Comparison of ENCODE assay signal across 30 cellular contexts in the genomic region with DNA sequence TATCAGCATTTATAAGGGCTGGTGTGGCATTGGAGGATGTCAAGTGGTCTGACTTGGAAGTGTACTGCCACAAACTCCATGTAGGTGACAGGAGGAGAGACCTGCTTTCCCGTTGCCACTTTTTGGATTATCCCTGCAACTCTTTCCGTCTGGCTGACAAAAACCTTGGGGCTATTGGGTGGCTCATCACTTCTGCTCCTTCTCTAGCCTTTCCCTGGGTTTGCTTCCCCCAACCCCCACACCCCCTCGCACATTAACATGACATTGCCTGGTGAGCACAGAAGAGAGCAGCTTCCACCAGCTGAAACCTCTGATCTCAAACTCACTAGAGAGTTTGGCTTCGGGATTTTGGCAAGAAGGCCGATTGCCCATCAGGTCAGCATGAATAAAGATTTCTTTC. TPM values are rescaled to one million over a fixed set of nuclear protein-coding genes. Genes with fewer than 3 reads are reported as not detected.
DNase-seq lines count a peak whose midpoint lies in the region; ATAC-seq, FAIRE-seq and TF ChIP-seq lines count a peak whose summit lies in the region.
"Had no signal": no experiment of that assay in that cellular context is flagged by ENCODE, and none has a peak within 500 bp of the region (broad histone marks: within the 10 kb centered on the region; RNA-seq: fewer than 3 reads in every experiment).

No MANE protein-coding gene starts in this region.

- no peaks in the 10 kb centered on the region for H3K36me3 Mint-ChIP-seq in endodermal cell (ENCODE audit: low read depth)
- H3K36me3 Mint-ChIP-seq: CD4-positive, alpha-beta memory T cell had no signal

- H3K4me1 ChIP-seq in heart right ventricle (peaks cover 0 to 64% (median 21%) of the 10 kb centered on the region in 9 donors), endodermal cell (ENCODE audit: control insufficient read depth, insufficient read depth, low read length) (peaks cover 30% of the 10 kb centered on the region), HepG2 (ENCODE audit: insufficient read depth, low read length) (peaks cover 90% of the 10 kb centered on the region), thyroid gland (peaks cover 39 to 49% of the 10 kb centered on the region in 2 donors)
- H3K4me1 ChIP-seq: lower lobe of right lung had no signal

- in situ Hi-C loops in HepG2 (cut with HindIII; ENCODE audit: extremely low pct_ligation_motif_present, low pct_unique_long_range_greater_than_20kb): no loop called here

- H3K27me3 Mint-ChIP-seq in endodermal cell (ENCODE audit: insufficient read depth): peaks cover 10% of the 10 kb centered on the region

- H4K20me1 ChIP-seq in HepG2 (ENCODE audit: insufficient read depth, low read length): no peaks in the 10 kb centered on the region

- H3K9me3 Mint-ChIP-seq in endodermal cell: no peaks in the 10 kb centered on the region
- H3K9me3 Mint-ChIP-seq: activated T-helper 1 cell treated with anti-CD3 and anti-CD28 coated beads, Interleukin-12 subunit alpha, Interleukin-12 subunit beta, Interleukin-2, Interleukin-4 antibody, amounts not matched to agents 30 ng/mL and 10 ng/mL and 1 ng/mL, durations not matched to agents 14 hours and 24 hours and 36 hours; dendritic cell treated with granulocyte-macrophage colony-stimulating factor and Interleukin-4, amounts not matched to agents 40 ng/mL and 50 ng/mL, for 4 days; neural crest cell had no signal

- no peak overlapping the region for H3K27ac Mint-ChIP-seq in endodermal cell
- H3K27ac Mint-ChIP-seq: activated T-helper 1 cell treated with anti-CD3 and anti-CD28 coated beads, Interleukin-12 subunit alpha, Interleukin-12 subunit beta, Interleukin-2, Interleukin-4 antibody, amounts not matched to agents 30 ng/mL and 10 ng/mL and 1 ng/mL, durations not matched to agents 14 hours and 24 hours and 36 hours; CD4-positive, alpha-beta memory T cell; dendritic cell treated with granulocyte-macrophage colony-stimulating factor and Interleukin-4, amounts not matched to agents 40 ng/mL and 50 ng/mL, for 4 days had no signal

- no peak for FAIRE-seq in HepG2 (lab: Jason Lieb, UNC)
- FAIRE-seq: endothelial cell of umbilical vein, G401.6 had no signal

- POLR2A ChIA-PET in HepG2 (lab: Yijun Ruan, JAX): interaction anchor here (0.7 to 9.8 kb wide), 14 partner anchors 15 to 782 kb away, joined by 3 to 150 read pairs (median 10); partner anchors contain the start of gene PROX1

- no peak for TF ChIP-seq POLR2A in HepG2 (IDR thresholded peaks at IDR 0.05; ENCODE audit: insufficient read depth in 1 of 2, low read depth in 2 of 2, low read length in 2 of 2)
- TF ChIP-seq POLR2A in thyroid gland (IDR thresholded peaks at IDR 0.05): no peak

- peak overlapping the region in 9 of 10 donors; percentile 10 to 97 (median 89) for H3K27ac ChIP-seq in heart right ventricle
- H3K27ac ChIP-seq in endodermal cell (ENCODE audit: low read depth, low read length): no peak overlapping the region
- H3K27ac ChIP-seq in HepG2 (ENCODE audit: extremely low read length, insufficient read depth, low read length): peak overlapping the region; percentile 85
- H3K27ac ChIP-seq in thyroid gland: peak overlapping the region in 2 of 3 donors; percentile 47 to 72
- H3K27ac ChIP-seq: lower lobe of right lung had no signal

- H3K9me3 ChIP-seq in heart right ventricle (no peaks in the 10 kb centered on the region), endodermal cell (ENCODE audit: control insufficient read depth, low read length) (no peaks in the 10 kb centered on the region), HepG2 (ENCODE audit: low read length) (no peaks in the 10 kb centered on the region), thyroid gland (no peaks in the 10 kb centered on the region)
- H3K9me3 ChIP-seq: lower lobe of right lung had no signal

- intact Hi-C loops in heart right ventricle (cut with DNase I): no loop called here
- intact Hi-C loops in cardiac septum (cut with DNase I): no loop called here
- intact Hi-C loops in HepG2 (cut with micrococcal nuclease; ENCODE audit: unreplicated experiment): loop anchor here (1.0 to 2.0 kb wide), 2 partner anchors 40 to 96 kb away; partner anchors contain the start of gene PROX1
- intact Hi-C loops in thyroid gland (cut with DNase I): no loop called here

- peaks cover 36% of the 10 kb centered on the region for H3K79me2 ChIP-seq in HepG2 (ENCODE audit: insufficient read depth, low read length)

- no peaks in the 10 kb centered on the region for H3K36me3 ChIP-seq in heart right ventricle
- no peaks in the 10 kb centered on the region for H3K36me3 ChIP-seq in endodermal cell (ENCODE audit: control insufficient read depth, insufficient read depth, low read length)
- H3K36me3 ChIP-seq in HepG2 (replicated peaks in 1 of 2; ENCODE audit: control insufficient read depth in 1 of 2, insufficient read depth in 2 of 2, low read length in 2 of 2): peaks cover 10 to 66% of the 10 kb centered on the region in 2 experiments
- no peaks in the 10 kb centered on the region for H3K36me3 ChIP-seq in thyroid gland
- H3K36me3 ChIP-seq: lower lobe of right lung had no signal

- H3K4me1 Mint-ChIP-seq in endodermal cell: peaks cover 50% of the 10 kb centered on the region
- H3K4me1 Mint-ChIP-seq: CD4-positive, alpha-beta memory T cell had no signal

- TF ChIP-seq CTCF in heart right ventricle (IDR thresholded peaks at IDR 0.05): no peak
- no peak for TF ChIP-seq CTCF in endodermal cell (conservative IDR thresholded peaks at IDR 0.05)
- TF ChIP-seq CTCF in HepG2 (CRISPR knock-in tag; IDR thresholded peaks at IDR 0.05): no peak
- no peak for TF ChIP-seq CTCF in thyroid gland (IDR thresholded peaks at IDR 0.05)

- H3K4me3 ChIP-seq in heart right ventricle (no peak overlapping the region), endodermal cell (ENCODE audit: low read length) (no peak overlapping the region), HepG2 (replicated peaks in 1 of 3; ENCODE audit: insufficient read depth in 1 of 3, low read depth in 2 of 3, low read length in 3 of 3) (peak overlapping the region in 1 of 3 experiments; percentile 6; a peak in 1 of 6 replicates), thyroid gland (replicated peaks in 1 of 3) (no peak overlapping the region)
- H3K4me3 ChIP-seq: lower lobe of right lung had no signal

- H3K9ac ChIP-seq in endodermal cell (ENCODE audit: extremely low read depth, low read length, poor library complexity, severe bottlenecking): no peak overlapping the region
- peak overlapping the region; percentile 55 for H3K9ac ChIP-seq in HepG2 (ENCODE audit: insufficient read depth, low read depth, low read length)

- BruUV-seq in HepG2 (replicated peaks; lab: Mats Ljungman, UMichigan): no TSS peak

- H3K27me3 ChIP-seq in heart right ventricle: no peaks in the 10 kb centered on the region
- no peaks in the 10 kb centered on the region for H3K27me3 ChIP-seq in endodermal cell (ENCODE audit: control insufficient read depth, insufficient read depth, low read length, poor library complexity, severe bottlenecking)
- no peaks in the 10 kb centered on the region for H3K27me3 ChIP-seq in HepG2 (ENCODE audit: control insufficient read depth in 1 of 2, insufficient read depth in 2 of 2, low read length in 2 of 2)
- H3K27me3 ChIP-seq in thyroid gland: no peaks in the 10 kb centered on the region

- no peak overlapping the region for H3K4me3 Mint-ChIP-seq in endodermal cell
- H3K4me3 Mint-ChIP-seq: activated T-helper 1 cell treated with anti-CD3 and anti-CD28 coated beads, Interleukin-12 subunit alpha, Interleukin-12 subunit beta, Interleukin-2, Interleukin-4 antibody, amounts not matched to agents 30 ng/mL and 10 ng/mL and 1 ng/mL, durations not matched to agents 14 hours and 24 hours and 36 hours; CD4-positive, alpha-beta memory T cell; dendritic cell treated with granulocyte-macrophage colony-stimulating factor and Interleukin-4, amounts not matched to agents 40 ng/mL and 50 ng/mL, for 4 days; neural crest cell had no signal

- peak overlapping the region; percentile 76 for H3K4me2 ChIP-seq in HepG2 (ENCODE audit: low read depth, low read length)

- CTCF ChIA-PET in HepG2 (lab: Yijun Ruan, JAX; ENCODE audit: low intra/inter-chr PET ratio, low total read pairs): interaction anchor here (1.1 kb wide), 1 partner anchor 96 kb away, joined by 3 read pairs; no protein-coding TSS in a partner anchor

- WGBS in heart right ventricle, 2 donors: 29 to 32% methylated on average over 5 of the region's 5 CpGs
- 20 to 47% methylated on average over 1 to 5 of the region's 5 CpGs for WGBS in endodermal cell (ENCODE audit: insufficient coverage in 1 of 2, insufficient read length in 1 of 2), 2 experiments
- WGBS in HepG2 (ENCODE audit: low lambda C conversion rate): 20% methylated on average over 5 of the region's 5 CpGs
- WGBS in thyroid gland, 2 donors: 39 to 52% methylated on average over 5 of the region's 5 CpGs

- H2AFZ ChIP-seq in HepG2 (ENCODE audit: low read length): no peak overlapping the region

- DNase-seq in heart right ventricle: no peak
- no peak for DNase-seq in cardiac septum (ENCODE audit: low spot score)
- peak; percentile 77 for DNase-seq in endodermal cell
- DNase-seq in HepG2 (ENCODE audit: low spot score): peak; percentile 29
- DNase-seq in thyroid gland: peak; percentile 19 to 30
- DNase-seq in NCI-H226: no peak
- DNase-seq in CD1c-positive myeloid dendritic cell (ENCODE audit: extremely low spot score): no peak
- no peak for DNase-seq in GM19238 (ENCODE audit: insufficient read length, low spot score)
- DNase-seq: activated CD4-positive, alpha-beta T cell treated with anti-CD3 and anti-CD28 coated beads, Interleukin-2, amount 50 U/mL, for 4 hours; activated CD4-positive, CD25-positive, alpha-beta regulatory T cell; activated naive CD4-positive, alpha-beta T cell treated with anti-CD3 and anti-CD28 coated beads, Interleukin-2, amount 50 U/mL, for 16 hours; anterior cingulate cortex; caudate nucleus; CD4-positive, alpha-beta memory T cell; DMS153; GOT3; lower lobe of right lung; NCI-H1105; NCI-H2029; NCI-H82; posterior cingulate gyrus; SIG-M5; stimulated activated CD8-positive, alpha-beta memory T cell treated with anti-CD3 and anti-CD28 coated beads, Interleukin-4, amount 100 ng/mL, for 48 hours; SW 1271 had no signal

- no peak for TF ChIP-seq RAD21 in HepG2 (CRISPR knock-in tag; IDR thresholded peaks at IDR 0.05)

- TF ChIP-seq EP300 in HepG2 (IDR thresholded peaks at IDR 0.05; ENCODE audit: low read depth in 2 of 2, low read length in 2 of 2) (no peak), HepG2 (CRISPR knock-in tag; IDR thresholded peaks at IDR 0.05; ENCODE audit: borderline replicate concordance) (no peak)

- no peak for ATAC-seq in heart right ventricle
- peak; percentile 38 for ATAC-seq in HepG2
- ATAC-seq: lower lobe of right lung had no signal

RNA-seq across cellular contexts. Expression of gene PROX1, which starts 39.2 kb away (rescaled TPM):
- total RNA-seq in heart right ventricle: 100 to 1,000 TPM in 8 of 10 donors, 10 to 100 TPM in 2; 52.6 to 132 (median 116) TPM
- polyA plus RNA-seq in heart right ventricle: 10 to 100 TPM in 1 of 2 donors, 1 to 10 TPM in 1; 2.5 to 10.2 TPM
- 110 TPM for total RNA-seq in cardiac septum
- 1 to 10 TPM; 1.5 to 3.9 TPM for total RNA-seq in endodermal cell
- 6.0 TPM for polyA plus RNA-seq in endodermal cell (2013, experiment 1 of 2)
- polyA plus RNA-seq in endodermal cell (2013, experiment 2 of 2): 4.8 TPM
- 30.2 and 48.5 TPM in 2 replicates for total RNA-seq in HepG2 (2016; rRNA removed; fragmentation: Illumina TruSeq; extraction: Trizol)
- 18.3 and 23.4 TPM in 2 replicates for total RNA-seq in HepG2 (2016; cell fraction: cytosol; rRNA removed; fragmentation: Illumina TruSeq; extraction: Trizol; ENCODE audit: low read depth)
- 30.0 and 40.1 TPM in 2 replicates for total RNA-seq in HepG2 (2016; cell fraction: insoluble cytoplasmic fraction; rRNA removed; fragmentation: Illumina TruSeq; extraction: Trizol)
- total RNA-seq in HepG2 (2016; cell fraction: membrane; rRNA removed; fragmentation: Illumina TruSeq; extraction: Trizol): 37.4 and 49.2 TPM in 2 replicates
- total RNA-seq in HepG2 (2016; cell fraction: nucleus; rRNA removed; fragmentation: Illumina TruSeq; extraction: Trizol): 48.9 and 52.6 TPM in 2 replicates
- polyA plus RNA-seq in HepG2 (2011; rRNA removed): 10.0 and 12.3 TPM in 2 replicates
- 6.4 and 10.1 TPM in 2 replicates for polyA plus RNA-seq in HepG2 (2011; cell fraction: cytosol; rRNA removed)
- 24.5 and 25.6 TPM in 2 replicates for polyA plus RNA-seq in HepG2 (2011; cell fraction: nucleus; rRNA removed)
- 32.4 and 38.1 TPM in 2 replicates for polyA plus RNA-seq in HepG2 (2012)
- polyA plus RNA-seq in HepG2 (2016; cell fraction: cytosol; fragmentation: Illumina TruSeq; extraction: Trizol; ENCODE audit: low read depth): 0.63 and 0.75 TPM in 2 replicates
- polyA plus RNA-seq in HepG2 (2016; cell fraction: insoluble cytoplasmic fraction; fragmentation: Illumina TruSeq; extraction: Trizol; ENCODE audit: low read depth): 32.3 and 34.3 TPM in 2 replicates
- polyA plus RNA-seq in HepG2 (2016; cell fraction: membrane; fragmentation: Illumina TruSeq; extraction: Trizol; ENCODE audit: low read depth): 2.9 and 3.5 TPM in 2 replicates
- polyA plus RNA-seq in HepG2 (2016; cell fraction: nucleus; fragmentation: Illumina TruSeq; extraction: Trizol; ENCODE audit: insufficient read depth, low read depth): 47.2 and 51.1 TPM in 2 replicates
- polyA minus RNA-seq in HepG2 (2011; rRNA and poly(A)+ RNA removed; ENCODE audit: low replicate concordance): 40.4 TPM in 1 of 2 replicates, not detected in the other
- polyA minus RNA-seq in HepG2 (2011; cell fraction: cytosol; rRNA and poly(A)+ RNA removed): 37.0 and 45.5 TPM in 2 replicates
- 45.6 and 52.3 TPM in 2 replicates for polyA minus RNA-seq in HepG2 (2011; cell fraction: nucleus; rRNA and poly(A)+ RNA removed)
- 10 to 100 TPM; 34.6 to 51.3 (median 38.4) TPM for total RNA-seq in thyroid gland
- total RNA-seq: A172; activated T-helper 1 cell treated with anti-CD3 and anti-CD28 coated beads, Interleukin-12 subunit alpha, Interleukin-12 subunit beta, Interleukin-2, Interleukin-4 antibody, amounts not matched to agents 30 ng/mL and 10 ng/mL and 1 ng/mL, durations not matched to agents 14 hours and 24 hours and 36 hours; CD4-positive, alpha-beta memory T cell had no signal
- polyA plus RNA-seq: CD4-positive, alpha-beta memory T cell had no signal

Comparison
In these comparisons a context has a peak if more than half of its experiments do, and no peak if none do; other contexts are left out.
1. DNase-seq: peak in endodermal cell (single experiment), HepG2 (single experiment) and thyroid gland (2 of 2); none in heart right ventricle (0 of 2), cardiac septum (single experiment), NCI-H226 (single experiment), CD1c-positive myeloid dendritic cell (single experiment) and GM19238 (single experiment).